ENCODE assay signal across 8 cellular contexts in the genomic region with DNA sequence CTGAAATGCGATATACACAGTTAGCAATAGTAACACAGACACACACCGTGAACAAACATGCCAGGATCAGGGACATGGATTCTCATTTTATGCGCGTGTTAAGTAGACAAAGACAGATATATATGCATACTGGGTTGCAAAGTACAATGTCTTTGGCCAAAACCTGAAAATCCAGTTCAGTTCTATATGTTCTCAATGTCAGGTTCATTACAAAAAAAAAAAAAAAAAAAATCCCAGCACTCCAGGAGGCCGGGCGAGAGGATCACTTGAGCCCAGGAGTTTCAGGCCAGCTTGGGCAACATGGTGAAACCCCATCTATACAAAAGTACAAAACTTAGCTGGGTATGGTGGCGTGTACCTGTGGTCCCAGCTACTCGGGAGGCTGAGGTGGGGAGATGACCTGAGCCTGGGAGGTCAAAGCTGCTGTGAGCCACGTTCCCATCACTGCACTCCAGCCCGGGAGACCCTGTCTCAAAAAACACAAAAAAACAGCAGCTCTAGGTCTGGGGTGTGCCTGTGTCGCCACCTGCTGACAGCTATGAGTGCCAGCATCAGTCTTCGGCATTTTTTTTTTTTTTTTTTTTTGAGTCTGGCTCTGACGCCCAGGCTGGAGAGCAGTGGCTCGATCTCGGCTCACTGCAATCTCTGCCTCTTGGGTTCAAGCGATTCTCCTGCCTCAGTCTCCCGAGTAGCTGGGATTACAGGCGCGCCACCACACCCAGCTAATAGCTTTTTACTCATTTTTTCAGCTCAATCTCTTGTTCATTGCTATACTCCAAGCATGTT. TPM values are rescaled to one million over a fixed set of nuclear protein-coding genes. Genes with fewer than 3 reads are reported as not detected.
DNase-seq lines count a peak whose midpoint lies in the region; ATAC-seq and TF ChIP-seq lines count a peak whose summit lies in the region.

No MANE protein-coding gene starts in this region.

- peaks cover 6% of the 10 kb centered on the region for H3K4me1 Mint-ChIP-seq in memory B cell

- DNase-seq in activated gamma-delta T cell treated with Interleukin-2 at 50 U/mL for 16 hours (peak; percentile 30), activated gamma-delta T cell (lab: John Stamatoyannopoulos, UW) (no peak), NCI-H2196 (lab: John Stamatoyannopoulos, UW; ENCODE audit: unreplicated experiment) (peak; percentile 56), dorsolateral prefrontal cortex (peak in 3 of 10 donors; percentile 28 to 58 (median 42)), memory B cell (ENCODE audit: low spot score in 2 of 2) (peak in 1 of 2 donors; percentile 47), NCI-H187 treated with DMSO at 0.1 percent for 48 hours (lab: John Stamatoyannopoulos, UW) (no peak)

- peaks cover 17% of the 10 kb centered on the region for H3K36me3 Mint-ChIP-seq in memory B cell

- H3K9me3 Mint-ChIP-seq in memory B cell, result no peaks in the 10 kb centered on the region

- peaks cover 0 to 73% (median 38%) of the 10 kb centered on the region in 5 donors for H3K36me3 ChIP-seq in subcutaneous abdominal adipose tissue (ENCODE audit: control insufficient read depth in 5 of 5, insufficient read depth in 5 of 5, low read length in 5 of 5)

- peak overlapping the region in 42 of 59 donors; percentile 1 to 79 (median 57) for H3K27ac ChIP-seq in dorsolateral prefrontal cortex
- peak overlapping the region; percentile 52 for H3K27ac ChIP-seq in subcutaneous abdominal adipose tissue (ENCODE audit: low read depth, low read length)

- H3K27me3 ChIP-seq in dorsolateral prefrontal cortex (no peaks in the 10 kb centered on the region), subcutaneous abdominal adipose tissue (ENCODE audit: control insufficient read depth in 5 of 5, insufficient read depth in 4 of 5, low read length in 5 of 5) (no peaks in the 10 kb centered on the region)

- H3K4me3 ChIP-seq in dorsolateral prefrontal cortex, result peak overlapping the region in 1 of 59 donors; percentile 12
- no peak overlapping the region for H3K4me3 ChIP-seq in subcutaneous abdominal adipose tissue (ENCODE audit: low read depth in 1 of 5, low read length in 5 of 5)

- no peak overlapping the region for H3K4me3 Mint-ChIP-seq in memory B cell

- TF ChIP-seq CTCF in dorsolateral prefrontal cortex (IDR thresholded peaks at IDR 0.05 in 54 of 56, conservative IDR thresholded peaks at IDR 0.05 in 2 of 56; ENCODE audit: low read depth in 1 of 56, partially characterized antibody in 56 of 56), result peak; percentile 70 to 90 (median 80)

- ATAC-seq in activated CD4-positive, CD25-positive, alpha-beta regulatory T cell treated with anti-CD3 and anti-CD28 coated beads, Interleukin-2, amount 50 U/mL, for 24 hours, result peak; percentile 46 to 66
- ATAC-seq in memory B cell (ENCODE audit: low read depth), result peak; percentile 74

- no peak overlapping the region for H3K27ac Mint-ChIP-seq in memory B cell

- H3K4me1 ChIP-seq in subcutaneous abdominal adipose tissue (ENCODE audit: control insufficient read depth in 5 of 5, insufficient read depth in 5 of 5, low read length in 5 of 5), result peaks cover 0 to 20% (median 14%) of the 10 kb centered on the region in 5 donors

- H3K9ac ChIP-seq in subcutaneous abdominal adipose tissue (ENCODE audit: low read length in 5 of 5), result peak overlapping the region in 1 of 5 donors; percentile 63

- H3K9me3 ChIP-seq in subcutaneous abdominal adipose tissue (ENCODE audit: control insufficient read depth in 5 of 5, low read length in 5 of 5), result no peaks in the 10 kb centered on the region

- H3K27me3 Mint-ChIP-seq in memory B cell, result no peaks in the 10 kb centered on the region

- intact Hi-C loops in dorsolateral prefrontal cortex (cut with DNase I), result loop anchor here (1.0 kb wide), 1 partner anchor 83 kb away; no protein-coding TSS in a partner anchor

RNA-seq across cellular contexts. Expression of gene AP2S1, which starts 10.3 kb away (rescaled TPM):
- total RNA-seq in dorsolateral prefrontal cortex, result 100 to 1,000 TPM in 112 of 120 experiments, 10 to 100 TPM in 8; 73.1 to 190 (median 146) TPM

RNA-seq across cellular contexts. Expression of gene ARHGAP35, which starts 20.4 kb away (rescaled TPM):
- 100 to 1,000 TPM in 119 of 120 experiments, 10 to 100 TPM in 1; 91.6 to 219 (median 129) TPM for total RNA-seq in dorsolateral prefrontal cortex

RNA-seq across cellular contexts. Expression of gene SLC1A5, which starts 52.0 kb away (rescaled TPM):
- total RNA-seq in dorsolateral prefrontal cortex, result 10 to 100 TPM in 9 of 120 experiments, 1 to 10 TPM in 110, under 1 TPM in 1; 0.79 to 17.1 (median 4.6) TPM

Comparison
In these comparisons a context has a peak if more than half of its experiments do, and no peak if none do; other contexts are left out.
1. DNase-seq: peak in activated gamma-delta T cell treated with Interleukin-2 at 50 U/mL for 16 hours (single experiment) and NCI-H2196 (single experiment); none in activated gamma-delta T cell (single experiment) and NCI-H187 treated with DMSO at 0.1 percent for 48 hours (single experiment).